ENCODE assay signal across 14 cellular contexts in genomic region chr18:8212893-8213805, GRCh38.
DNase-seq lines count a peak whose midpoint lies in the region; FAIRE-seq and TF ChIP-seq lines count a peak whose summit lies in the region.
"Had no signal": no experiment of that assay in that cellular context is flagged by ENCODE, and none has a peak within 500 bp of the region (broad histone marks: within the 10 kb centered on the region; RNA-seq: fewer than 3 reads in every experiment).

No MANE protein-coding gene starts in this region.

- TF ChIP-seq CTCF in epithelial cell of esophagus (IDR thresholded peaks at IDR 0.05; ENCODE audit: insufficient read depth, low read depth, low read length, missing control alignments) = no peak
- TF ChIP-seq CTCF in nephron progenitor cell (IDR thresholded peaks at IDR 0.05) = no peak

- H3K9me3 Mint-ChIP-seq in nephron progenitor cell = peaks cover 4% of the 10 kb centered on the region

- peak overlapping the region; percentile 37 for H3K27ac Mint-ChIP-seq in nephron progenitor cell
- H3K27ac Mint-ChIP-seq: activated naive CD4-positive, alpha-beta T cell treated with anti-CD3 and anti-CD28 coated beads, Interleukin-2, amount 10 ng/mL, durations not matched to agents 7 days and 5 days; CD8-positive, alpha-beta memory T cell had no signal

- peaks cover 5% of the 10 kb centered on the region for H3K36me3 Mint-ChIP-seq in nephron progenitor cell (ENCODE audit: low read depth)
- H3K36me3 Mint-ChIP-seq: activated naive CD4-positive, alpha-beta T cell treated with anti-CD3 and anti-CD28 coated beads, Interleukin-2, amount 10 ng/mL, durations not matched to agents 7 days and 5 days had no signal

- H3K4me3 ChIP-seq in epithelial cell of esophagus (ENCODE audit: low read length) = no peak overlapping the region
- H3K4me3 ChIP-seq: colonic mucosa had no signal

- H3K4me1 Mint-ChIP-seq in nephron progenitor cell = peaks cover 14% of the 10 kb centered on the region
- H3K4me1 Mint-ChIP-seq: activated naive CD4-positive, alpha-beta T cell treated with anti-CD3 and anti-CD28 coated beads, Interleukin-2, amount 10 ng/mL, durations not matched to agents 7 days and 5 days; CD8-positive, alpha-beta memory T cell had no signal

- DNase-seq in EL (peak; percentile 92), NCI-H460 (ENCODE audit: extremely low read depth, low read depth) (peak; percentile 36), epithelial cell of esophagus (ENCODE audit: low read depth) (peak; percentile 84), nephron progenitor cell (no peak), frontal cortex (ENCODE audit: low spot score in 2 of 2) (no peak), GM03348 (ENCODE audit: low spot score) (no peak), RKO (ENCODE audit: low spot score) (no peak)
- no peak for DNase-seq in activated CD8-positive, alpha-beta memory T cell treated with anti-CD3 and anti-CD28 coated beads for 24 hours
- DNase-seq: activated naive CD4-positive, alpha-beta T cell treated with anti-CD3 and anti-CD28 coated beads, Interleukin-2, amount 10 ng/mL, durations not matched to agents 7 days and 5 days; CD8-positive, alpha-beta memory T cell; colonic mucosa; NCI-H1930; retina had no signal

- no peaks in the 10 kb centered on the region for H3K27me3 Mint-ChIP-seq in nephron progenitor cell (ENCODE audit: low read depth, poor library complexity)
- H3K27me3 Mint-ChIP-seq: activated naive CD4-positive, alpha-beta T cell treated with anti-CD3 and anti-CD28 coated beads, Interleukin-2, amount 10 ng/mL, durations not matched to agents 7 days and 5 days; CD8-positive, alpha-beta memory T cell had no signal

- FAIRE-seq in frontal cortex (lab: Jason Lieb, UNC) = no peak
- FAIRE-seq: islet of Langerhans had no signal

- no peak overlapping the region for H3K4me3 Mint-ChIP-seq in nephron progenitor cell
- H3K4me3 Mint-ChIP-seq: activated naive CD4-positive, alpha-beta T cell treated with anti-CD3 and anti-CD28 coated beads, Interleukin-2, amount 10 ng/mL, durations not matched to agents 7 days and 5 days; CD8-positive, alpha-beta memory T cell had no signal

Comparison
In these comparisons a context has a peak if more than half of its experiments do, and no peak if none do; other contexts are left out.
1. DNase-seq: peak in EL (single experiment), NCI-H460 (single experiment) and epithelial cell of esophagus (single experiment); none in nephron progenitor cell (single experiment), frontal cortex (0 of 2), GM03348 (single experiment), activated CD8-positive, alpha-beta memory T cell treated with anti-CD3 and anti-CD28 coated beads for 24 hours (single experiment) and RKO (single experiment).